In the genomic region with DNA sequence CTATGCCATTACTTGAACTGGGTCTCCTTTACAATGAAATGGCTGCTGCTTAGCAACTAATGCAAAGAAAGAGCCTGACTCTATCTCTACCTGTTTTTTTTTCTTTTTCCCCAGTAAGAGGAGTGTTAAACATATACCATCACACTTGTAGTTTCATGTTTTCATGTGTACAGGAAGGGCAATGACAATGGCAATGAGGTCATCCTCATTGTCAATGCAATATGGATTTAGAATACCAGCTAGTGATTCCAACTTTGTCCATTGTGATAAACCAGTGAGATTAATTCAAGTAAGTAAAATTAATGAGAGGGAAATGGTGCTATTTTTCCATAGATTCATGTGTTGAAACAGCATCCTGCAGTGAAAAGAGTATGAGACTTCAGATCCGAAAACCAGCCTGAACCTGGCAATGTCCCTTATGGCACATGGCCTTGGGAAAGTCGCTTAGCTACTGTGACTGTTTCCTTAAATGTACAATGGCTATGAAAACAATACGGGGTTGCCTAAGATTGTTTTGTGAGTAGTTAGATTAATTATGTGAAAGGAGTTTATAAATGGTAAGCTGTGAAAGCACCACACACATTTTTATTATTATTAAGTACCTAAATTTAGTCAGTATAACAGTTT, we compare ENCODE assay signal across 23 cellular contexts. TPM values are rescaled to one million over a fixed set of nuclear protein-coding genes. Genes with fewer than 3 reads are reported as not detected.
"Had no signal": no experiment of that assay in that cellular context is flagged by ENCODE, and none has a peak within 500 bp of the region (broad histone marks: within the 10 kb centered on the region; RNA-seq: fewer than 3 reads in every experiment).

No MANE protein-coding gene starts in this region.

- H3K36me3 ChIP-seq: suprapubic skin, upper lobe of left lung had no signal

- H3K27me3 ChIP-seq: suprapubic skin, upper lobe of left lung had no signal

- H3K4me1 ChIP-seq: foreskin keratinocyte, suprapubic skin, upper lobe of left lung had no signal

- DNase-seq: activated CD4-positive, alpha-beta T cell treated with anti-CD3 and anti-CD28 coated beads for 36 hours; activated CD4-positive, alpha-beta T cell treated with anti-CD3 and anti-CD28 coated beads, Interleukin-2, amount 50 U/mL, for 48 hours; activated naive CD4-positive, alpha-beta T cell; activated naive CD8-positive, alpha-beta T cell treated with anti-CD3 and anti-CD28 coated beads for 36 hours; amniotic stem cell; effector memory CD8-positive, alpha-beta T cell; foreskin keratinocyte; head of caudate nucleus; nephron progenitor cell; occipital lobe; retina; SK-N-SH; stimulated activated CD4-positive, alpha-beta T cell treated with anti-CD3 and anti-CD28 coated beads, Interleukin-2, amount 100 ng/mL, for 48 hours; stimulated activated naive CD8-positive, alpha-beta T cell treated with anti-CD3 and anti-CD28 coated beads, Interleukin-15, amount 100 ng/mL, for 72 hours; upper lobe of left lung had no signal

- FAIRE-seq: keratinocyte, TTC549 had no signal

- H3K4me2 ChIP-seq: SK-N-SH had no signal

- H3K27ac Mint-ChIP-seq: activated CD4-positive, alpha-beta T cell treated with anti-CD3 and anti-CD28 coated beads for 36 hours; activated naive CD8-positive, alpha-beta T cell treated with anti-CD3 and anti-CD28 coated beads for 36 hours; dendritic cell treated with granulocyte-macrophage colony-stimulating factor and Interleukin-4, amounts not matched to agents 40 ng/mL and 50 ng/mL, for 4 days; effector memory CD8-positive, alpha-beta T cell; mesothelial cell of epicardium; nephron progenitor cell; stimulated activated naive CD8-positive, alpha-beta T cell treated with anti-CD3 and anti-CD28 coated beads, Interleukin-15, amount 100 ng/mL, for 72 hours; T-helper 2 cell treated with Interferon-gamma antibody and Interleukin-4, amounts not matched to agents 5 μg/mL and 100 μg/mL, for 36 hours; WTC11 had no signal

- H3K9ac ChIP-seq: SK-N-SH had no signal

- H3K4me3 ChIP-seq: lung, suprapubic skin, upper lobe of left lung had no signal

- H3K4me3 Mint-ChIP-seq: activated CD4-positive, alpha-beta T cell treated with anti-CD3 and anti-CD28 coated beads for 36 hours; activated naive CD8-positive, alpha-beta T cell treated with anti-CD3 and anti-CD28 coated beads for 36 hours; dendritic cell treated with granulocyte-macrophage colony-stimulating factor and Interleukin-4, amounts not matched to agents 40 ng/mL and 50 ng/mL, for 4 days; effector memory CD8-positive, alpha-beta T cell; mesothelial cell of epicardium; nephron progenitor cell; stimulated activated naive CD8-positive, alpha-beta T cell treated with anti-CD3 and anti-CD28 coated beads, Interleukin-15, amount 100 ng/mL, for 72 hours; T-helper 2 cell treated with Interferon-gamma antibody and Interleukin-4, amounts not matched to agents 5 μg/mL and 100 μg/mL, for 36 hours; WTC11 had no signal

- H3K4me1 Mint-ChIP-seq: activated CD4-positive, alpha-beta T cell treated with anti-CD3 and anti-CD28 coated beads for 36 hours; activated naive CD8-positive, alpha-beta T cell treated with anti-CD3 and anti-CD28 coated beads for 36 hours; mesothelial cell of epicardium; stimulated activated naive CD8-positive, alpha-beta T cell treated with anti-CD3 and anti-CD28 coated beads, Interleukin-15, amount 100 ng/mL, for 72 hours had no signal

- H3K27ac ChIP-seq: foreskin keratinocyte, suprapubic skin, upper lobe of left lung had no signal

- H3K9me3 Mint-ChIP-seq: effector memory CD8-positive, alpha-beta T cell had no signal

RNA-seq across cellular contexts. Expression of a gene that starts 11.2 kb away (rescaled TPM):
- total RNA-seq: foreskin keratinocyte had no signal
